14 cellular contexts compared by ENCODE assay signal in the genomic region with DNA sequence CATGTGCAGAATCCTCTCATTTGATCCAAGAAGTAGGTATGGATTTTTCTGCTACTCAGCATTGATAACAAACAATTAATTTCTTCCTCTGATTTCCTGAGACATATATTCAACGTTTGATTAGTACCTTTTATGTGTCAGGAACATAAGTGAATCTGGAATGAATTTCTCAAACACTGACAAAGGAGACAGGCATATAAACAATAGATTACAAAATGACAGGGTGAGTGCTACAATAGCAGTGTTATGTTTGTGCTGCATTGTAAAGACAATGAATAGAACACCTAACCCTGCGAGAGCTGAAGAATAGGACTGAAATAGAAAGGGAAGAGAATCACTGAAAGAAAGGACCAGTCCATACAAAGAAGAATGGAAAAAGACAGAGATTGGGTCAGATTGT. TPM values are rescaled to one million over a fixed set of nuclear protein-coding genes. Genes with fewer than 3 reads are reported as not detected.
A peak's percentile ranks its signal among the peaks of the same experiment; 100 is the strongest.
DNase-seq lines count a peak whose midpoint lies in the region; ATAC-seq and TF ChIP-seq lines count a peak whose summit lies in the region.
"Had no signal": no experiment of that assay in that cellular context is flagged by ENCODE, and none has a peak within 500 bp of the region (broad histone marks: within the 10 kb centered on the region; RNA-seq: fewer than 3 reads in every experiment).

No MANE protein-coding gene starts in this region.

- no peak overlapping the region for H3K4me2 ChIP-seq in Karpas-422 (ENCODE audit: low read depth, low read length, poor library complexity, severe bottlenecking)
- H3K4me2 ChIP-seq: A549 had no signal

- H3K4me3 ChIP-seq in Karpas-422 (ENCODE audit: low read length) (no peak overlapping the region), Panc1 (ENCODE audit: low read depth in 2 of 2, low read length in 2 of 2) (no peak overlapping the region), prostate gland (no peak overlapping the region)
- H3K4me3 ChIP-seq: A549 had no signal

- H3K36me3 ChIP-seq in Karpas-422 (ENCODE audit: insufficient read depth, low read length): no peaks in the 10 kb centered on the region
- H3K36me3 ChIP-seq in Panc1 (ENCODE audit: control insufficient read depth, insufficient read depth, low read length): no peaks in the 10 kb centered on the region; the same call in 1 of the 2 replicates
- H3K36me3 ChIP-seq in prostate gland: no peaks in the 10 kb centered on the region

- intact Hi-C loops in Panc1 (cut with micrococcal nuclease; ENCODE audit: unreplicated experiment): no loop called here
- intact Hi-C loops in prostate gland (cut with DNase I): no loop called here
- intact Hi-C loops in Calu3 (cut with micrococcal nuclease; ENCODE audit: unreplicated experiment): no loop called here

- H3K4me3 Mint-ChIP-seq in progenitor cell of endocrine pancreas (ENCODE audit: low read depth) (no peak overlapping the region), Calu3 (ENCODE audit: low read depth, unreplicated experiment) (no peak overlapping the region)
- H3K4me3 Mint-ChIP-seq: CD14-positive monocyte; CD8-positive, alpha-beta T cell; HFFc6 had no signal

- H3K4me1 Mint-ChIP-seq in progenitor cell of endocrine pancreas (ENCODE audit: low read depth): peaks cover 8% of the 10 kb centered on the region
- peaks cover 3% of the 10 kb centered on the region for H3K4me1 Mint-ChIP-seq in Calu3 (ENCODE audit: low read depth, unreplicated experiment)

- H3K9me2 ChIP-seq in Karpas-422 (replicated peaks; ENCODE audit: insufficient read depth, low read length): no peaks in the 10 kb centered on the region

- no peak overlapping the region for H3K9ac ChIP-seq in Karpas-422 (ENCODE audit: low read length)

- no peaks in the 10 kb centered on the region for H4K20me1 ChIP-seq in Karpas-422 (ENCODE audit: insufficient read depth, low read depth, low read length)

- TF ChIP-seq CTCF in Panc1 (IDR thresholded peaks at IDR 0.05) (no peak), progenitor cell of endocrine pancreas (IDR thresholded peaks at IDR 0.05; ENCODE audit: unreplicated experiment) (no peak), prostate gland (IDR thresholded peaks at IDR 0.05) (no peak), Calu3 (IDR thresholded peaks at IDR 0.05; ENCODE audit: unreplicated experiment) (no peak)

- DNase-seq in NCI-H2227 (lab: John Stamatoyannopoulos, UW; ENCODE audit: unreplicated experiment): peak; percentile 0
- no peak for DNase-seq in NCI-H2227 treated with DMSO at 0.1 percent for 48 hours (lab: John Stamatoyannopoulos, UW)
- DNase-seq in Karpas-422: no peak
- DNase-seq in Panc1 (ENCODE audit: low read depth, low spot score): no peak
- no peak for DNase-seq in progenitor cell of endocrine pancreas (ENCODE audit: low spot score, unreplicated experiment)
- DNase-seq in prostate gland (ENCODE audit: low spot score): no peak
- no peak for DNase-seq in Calu3
- DNase-seq: Caco-2; CD8-positive, alpha-beta T cell; HCEC 1CT; HFFc6 had no signal

- in situ Hi-C loops in Panc1 (cut with HindIII; ENCODE audit: low pct_unique_long_range_greater_than_20kb, low sequenced_read_pairs): no loop called here

- H3K27ac ChIP-seq in Karpas-422 (ENCODE audit: low read length): peak overlapping the region; percentile 44
- peak overlapping the region; percentile 29; the same call in 1 of the 2 replicates for H3K27ac ChIP-seq in Panc1 (ENCODE audit: low read length)
- H3K27ac ChIP-seq in prostate gland: no peak overlapping the region
- H3K27ac ChIP-seq: A549, HL-60 had no signal

- WGBS in prostate gland: 51% methylated on average over 2 of the region's 2 CpGs

- ATAC-seq in Panc1: no peak
- ATAC-seq: A549; CD8-positive, alpha-beta T cell had no signal

- CTCF ChIA-PET in Panc1 (lab: Charles Lee) (no interaction called here), Calu3 (lab: Charles Lee) (no interaction called here)

- POLR2A ChIA-PET in Panc1 (lab: Charles Lee): no interaction called here

- H3K9me3 Mint-ChIP-seq in progenitor cell of endocrine pancreas (ENCODE audit: low read depth) (no peaks in the 10 kb centered on the region), Calu3 (ENCODE audit: low read depth, unreplicated experiment) (no peaks in the 10 kb centered on the region)
- H3K9me3 Mint-ChIP-seq: CD14-positive monocyte; CD8-positive, alpha-beta T cell; HFFc6 had no signal

- no peaks in the 10 kb centered on the region for H3K36me3 Mint-ChIP-seq in progenitor cell of endocrine pancreas (ENCODE audit: insufficient read depth)
- H3K36me3 Mint-ChIP-seq in Calu3 (ENCODE audit: insufficient read depth, unreplicated experiment): no peaks in the 10 kb centered on the region
- H3K36me3 Mint-ChIP-seq: CD8-positive, alpha-beta T cell had no signal

- TF ChIP-seq POLR2A in prostate gland (IDR thresholded peaks at IDR 0.05): no peak

- H3K4me1 ChIP-seq in Karpas-422 (ENCODE audit: low read length) (peaks cover 51% of the 10 kb centered on the region), Panc1 (ENCODE audit: control insufficient read depth, insufficient read depth, low read length) (no peaks in the 10 kb centered on the region; the same call in 1 of the 2 replicates), prostate gland (replicated peaks) (no peaks in the 10 kb centered on the region)
- H3K4me1 ChIP-seq: A549, Caco-2 had no signal

- H3K9me3 ChIP-seq in Karpas-422 (ENCODE audit: low read length): no peaks in the 10 kb centered on the region
- H3K9me3 ChIP-seq in Panc1 (ENCODE audit: control insufficient read depth, insufficient read depth, low read depth, low read length): no peaks in the 10 kb centered on the region
- no peaks in the 10 kb centered on the region for H3K9me3 ChIP-seq in prostate gland
- H3K9me3 ChIP-seq: A549, Caco-2 had no signal

- peaks cover 97% of the 10 kb centered on the region for H3K79me2 ChIP-seq in Karpas-422 (ENCODE audit: low read length)

- H2AFZ ChIP-seq in Karpas-422 (ENCODE audit: low read length): no peak overlapping the region

- H3K27me3 Mint-ChIP-seq in progenitor cell of endocrine pancreas: no peaks in the 10 kb centered on the region
- H3K27me3 Mint-ChIP-seq in Calu3 (ENCODE audit: unreplicated experiment): no peaks in the 10 kb centered on the region

- H3K27me3 ChIP-seq in Karpas-422 (ENCODE audit: low read length) (no peaks in the 10 kb centered on the region), Panc1 (ENCODE audit: control insufficient read depth, insufficient read depth, low read length) (no peaks in the 10 kb centered on the region), prostate gland (replicated peaks; ENCODE audit: insufficient read depth) (no peaks in the 10 kb centered on the region)

- H3K27ac Mint-ChIP-seq in progenitor cell of endocrine pancreas (peak overlapping the region; percentile 3), Calu3 (ENCODE audit: unreplicated experiment) (no peak overlapping the region)
- H3K27ac Mint-ChIP-seq: CD8-positive, alpha-beta T cell; HFFc6 had no signal

- BruUV-seq in Panc1 (replicated peaks; lab: Mats Ljungman, UMichigan) (no TSS peak), Calu3 (replicated peaks; lab: Mats Ljungman, UMichigan) (no TSS peak)

RNA-seq across cellular contexts. Expression of gene ARHGAP24, which starts 52.9 kb away (rescaled TPM):
- 40.0 and 65.1 TPM in 2 replicates for total RNA-seq in Karpas-422 (2014; rRNA removed; shearing (Covaris generic); ENCODE audit: low replicate concordance)
- total RNA-seq in Panc1 (2021; ENCODE audit: unreplicated experiment) (17.4 TPM), progenitor cell of endocrine pancreas (17.6 and 17.8 TPM in 2 replicates), prostate gland (1 to 10 TPM; 6.7 to 7.4 TPM), Calu3 (2022) (9.7 and 10.2 TPM in 2 replicates)
- polyA plus RNA-seq in Panc1 (2012; ENCODE audit: insufficient read length): 10.7 TPM

Comparison
In these comparisons a context has a peak if more than half of its experiments do, and no peak if none do; other contexts are left out.
1. H3K27ac ChIP-seq: peak in Karpas-422 (single experiment) and Panc1 (single experiment); none in prostate gland (0 of 2).